14 cellular contexts compared by ENCODE assay signal in genomic region chr11:13090228-13090708, GRCh38.
DNase-seq lines count a peak whose midpoint lies in the region; ATAC-seq and TF ChIP-seq lines count a peak whose summit lies in the region.
"Had no signal": no experiment of that assay in that cellular context is flagged by ENCODE, and none has a peak within 500 bp of the region (broad histone marks: within the 10 kb centered on the region; RNA-seq: fewer than 3 reads in every experiment).

No MANE protein-coding gene starts in this region.

- TF ChIP-seq POLR2A in NB4 (IDR thresholded peaks at IDR 0.05; ENCODE audit: extremely low read depth, insufficient read length): no peak
- TF ChIP-seq POLR2A in thyroid gland (IDR thresholded peaks at IDR 0.05): no peak

- H3K4me3 ChIP-seq in NB4 (ENCODE audit: low read depth, low read length) (no peak overlapping the region), thyroid gland (replicated peaks in 1 of 3) (no peak overlapping the region)

- peak overlapping the region; percentile 91 for H3K27ac ChIP-seq in epithelial cell of prostate
- H3K27ac ChIP-seq in thyroid gland: no peak overlapping the region
- H3K27ac ChIP-seq: 22Rv1, HL-60 had no signal

- H3K27me3 ChIP-seq in thyroid gland: no peaks in the 10 kb centered on the region

- DNase-seq in SKM-1 treated with dmso at 0.1 percent for 144 hours (lab: John Stamatoyannopoulos, UW; ENCODE audit: unreplicated experiment) (peak; percentile 27), SKM-1 (lab: John Stamatoyannopoulos, UW; ENCODE audit: unreplicated experiment) (no peak), NB4 (ENCODE audit: low read depth) (peak; percentile 4), epithelial cell of prostate (ENCODE audit: low read depth, low spot score) (no peak), thyroid gland (no peak), GOT3 (lab: John Stamatoyannopoulos, UW) (no peak)
- DNase-seq: Calu3; CD8-positive, alpha-beta memory T cell; DMS 273 treated with DMSO at 0.1 percent for 48 hours; HCEC 1CT; HFFc6 had no signal

- H3K36me3 ChIP-seq in thyroid gland: no peaks in the 10 kb centered on the region

- TF ChIP-seq CTCF in NB4 (IDR thresholded peaks at IDR 0.05; ENCODE audit: low read depth, low read length) (no peak), thyroid gland (IDR thresholded peaks at IDR 0.05) (no peak)

- 84 to 88% methylated on average over 2 of the region's 2 CpGs for WGBS in thyroid gland, 2 donors

- intact Hi-C loops in thyroid gland (cut with DNase I): no loop called here

- ATAC-seq in HG02970 (IDR thresholded peaks at IDR 0.05; ENCODE audit: low FRiP score, unreplicated experiment): no peak

- H3K4me1 ChIP-seq in thyroid gland: no peaks in the 10 kb centered on the region

- no peaks in the 10 kb centered on the region for H3K9me3 ChIP-seq in thyroid gland

Comparison
In these comparisons a context has a peak if more than half of its experiments do, and no peak if none do; other contexts are left out.
1. DNase-seq: peak in SKM-1 treated with dmso at 0.1 percent for 144 hours (single experiment) and NB4 (single experiment); none in SKM-1 (single experiment), epithelial cell of prostate (single experiment), thyroid gland (0 of 2) and GOT3 (single experiment).